8 cellular contexts compared by ENCODE assay signal in the genomic region with DNA sequence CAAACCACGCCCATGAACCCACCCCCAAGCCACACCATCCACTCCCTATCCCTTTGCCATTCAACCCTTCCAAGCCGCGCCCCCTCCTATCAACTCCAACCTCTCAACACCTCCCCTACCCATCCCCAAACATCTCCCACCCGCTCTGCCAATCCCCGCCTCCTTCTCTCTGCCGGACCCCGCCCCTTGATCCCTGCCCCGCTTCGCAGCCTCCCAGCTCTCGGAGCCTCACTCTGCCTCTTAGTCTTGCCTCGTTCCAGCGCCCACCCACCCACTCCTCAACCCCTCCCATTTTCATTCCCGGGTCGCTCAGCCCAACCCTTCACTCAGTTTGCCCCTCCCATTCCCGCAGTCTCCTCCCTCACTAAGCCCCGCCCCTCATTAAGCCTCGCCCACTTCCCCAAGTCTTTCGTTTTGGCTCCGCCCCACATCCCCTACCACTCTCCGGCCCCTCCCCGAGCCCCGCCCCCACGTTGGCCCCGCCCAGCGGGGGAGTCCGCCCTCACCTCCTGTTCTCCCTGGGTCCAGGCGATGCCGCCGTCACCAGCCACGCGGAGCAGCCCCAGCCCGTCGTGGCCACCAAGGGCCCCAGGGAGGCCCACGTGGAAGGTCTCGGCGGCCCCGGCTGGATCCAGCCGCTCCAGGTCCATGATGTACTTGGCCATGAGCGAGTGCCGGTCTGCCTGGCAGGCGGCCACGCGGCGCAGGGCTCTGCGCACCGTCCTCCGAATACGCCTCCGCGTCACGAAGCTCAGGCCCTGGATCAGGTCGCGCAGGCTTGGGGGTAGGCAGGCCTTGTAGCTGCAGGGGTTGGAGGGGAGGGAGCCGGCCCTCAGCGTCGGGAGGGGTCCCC. TPM values are rescaled to one million over a fixed set of nuclear protein-coding genes. Genes with fewer than 3 reads are reported as not detected.
DNase-seq lines count a peak whose midpoint lies in the region; FAIRE-seq and TF ChIP-seq lines count a peak whose summit lies in the region.

No MANE protein-coding gene starts in this region.

- H3K36me3 ChIP-seq in tibial nerve = peaks cover 0 to 6% (median 0%) of the 10 kb centered on the region in 3 donors

- peaks cover 0 to 19% (median 5%) of the 10 kb centered on the region in 4 donors for H3K4me1 ChIP-seq in tibial nerve

- peaks cover 0 to 44% of the 10 kb centered on the region in 2 donors for H3K27me3 ChIP-seq in tibial nerve

- TF ChIP-seq EP300 in tibial nerve (IDR thresholded peaks at IDR 0.05) = peak in 1 of 2 donors; percentile 25

- peak overlapping the region in 3 of 4 donors; percentile 23 to 40 (median 34) for H3K4me3 ChIP-seq in tibial nerve

- no peak for FAIRE-seq in GM18507 (lab: Jason Lieb, UNC)

- H3K9me3 ChIP-seq in tibial nerve = no peaks in the 10 kb centered on the region

- DNase-seq in GM18507 (ENCODE audit: extremely low spot score, insufficient read length, low read depth) (peak; percentile 51), NCI-H82 (lab: John Stamatoyannopoulos, UW) (peak; percentile 100), germinal center (ENCODE audit: low spot score) (peak; percentile 45), nucleus accumbens (lab: John Stamatoyannopoulos, UW) (peak in 49 of 56 donors; percentile 3 to 88 (median 55)), tibial nerve (ENCODE audit: low spot score in 2 of 2) (peak; percentile 65 to 80), putamen (ENCODE audit: low spot score) (no peak), AML-193 (lab: John Stamatoyannopoulos, UW) (no peak)
- DNase-seq in activated naive CD4-positive, alpha-beta T cell (lab: John Stamatoyannopoulos, UW) = peak in 3 of 4 experiments; percentile 16 to 36 (median 30)

- WGBS in tibial nerve, 2 donors = 17 to 19% methylated on average over 49 to 50 of the region's 56 CpGs

- TF ChIP-seq CTCF in tibial nerve (IDR thresholded peaks at IDR 0.05) = no peak

- TF ChIP-seq POLR2A in tibial nerve (IDR thresholded peaks at IDR 0.05) = no peak

- peak overlapping the region in 2 of 4 donors; percentile 3 to 33 for H3K27ac ChIP-seq in tibial nerve

RNA-seq across cellular contexts. Expression of gene JAK3, which starts 5.7 kb away (rescaled TPM):
- total RNA-seq in tibial nerve = 10 to 100 TPM in 2 of 4 donors, 1 to 10 TPM in 2; 1.9 to 18.0 (median 8.3) TPM

RNA-seq across cellular contexts. Expression of gene RPL18A, which starts 17.7 kb away (rescaled TPM):
- total RNA-seq in tibial nerve = 1,000 to 10,000 TPM; 1,544 to 1,849 (median 1,738) TPM

RNA-seq across cellular contexts. Expression of gene INSL3, which starts 20.7 kb away (rescaled TPM):
- not detected for total RNA-seq in tibial nerve

RNA-seq across cellular contexts. Expression of gene SLC5A5, which starts 29.7 kb away (rescaled TPM):
- total RNA-seq in tibial nerve = not detected

RNA-seq across cellular contexts. Expression of gene B3GNT3, which starts 47.1 kb away (rescaled TPM):
- 1 to 10 TPM in 1 of 4 donors, under 1 TPM in 2, not detected in 1; 0.20 to 2.4 (median 0.44) TPM for total RNA-seq in tibial nerve

Comparison
In these comparisons a context has a peak if more than half of its experiments do, and no peak if none do; other contexts are left out.
1. DNase-seq: peak in GM18507 (single experiment), NCI-H82 (single experiment), activated naive CD4-positive, alpha-beta T cell (3 of 4), germinal center (single experiment), nucleus accumbens (49 of 56) and tibial nerve (2 of 2); none in putamen (single experiment) and AML-193 (0 of 2).